9 cellular contexts compared by ENCODE assay signal in genomic region chr9:100351508-100351907, GRCh38. TPM values are rescaled to one million over a fixed set of nuclear protein-coding genes. Genes with fewer than 3 reads are reported as not detected.
DNase-seq lines count a peak whose midpoint lies in the region; FAIRE-seq and TF ChIP-seq lines count a peak whose summit lies in the region.
"Had no signal": no experiment of that assay in that cellular context is flagged by ENCODE, and none has a peak within 500 bp of the region (broad histone marks: within the 10 kb centered on the region; RNA-seq: fewer than 3 reads in every experiment).

No MANE protein-coding gene starts in this region.

- H3K27me3 ChIP-seq in Caco-2 (replicated peaks; ENCODE audit: control insufficient read depth, insufficient read depth, low read length): no peaks in the 10 kb centered on the region
- H3K27me3 ChIP-seq in endothelial cell of umbilical vein (ENCODE audit: control insufficient read depth in 2 of 2, insufficient read depth in 2 of 2, low read length in 2 of 2): no peaks in the 10 kb centered on the region
- no peaks in the 10 kb centered on the region for H3K27me3 ChIP-seq in osteoblast (ENCODE audit: insufficient read depth, low read length)

- peaks cover 21% of the 10 kb centered on the region for H3K36me3 Mint-ChIP-seq in Caco-2 (ENCODE audit: insufficient read depth, unreplicated experiment)

- H3K27me3 Mint-ChIP-seq in Caco-2 (ENCODE audit: insufficient read depth, unreplicated experiment): no peaks in the 10 kb centered on the region

- peak overlapping the region; percentile 99 for H3K4me3 ChIP-seq in Caco-2 (ENCODE audit: low read depth, low read length)
- H3K4me3 ChIP-seq in OCI-LY7 (ENCODE audit: low read depth, low read length, poor library complexity, severe bottlenecking): peak overlapping the region; percentile 91
- peak overlapping the region; percentile 47 to 89 (median 88) for H3K4me3 ChIP-seq in endothelial cell of umbilical vein (replicated peaks in 1 of 3; ENCODE audit: insufficient read depth in 1 of 3, low read depth in 1 of 3, low read length in 3 of 3)
- peak overlapping the region; percentile 92 for H3K4me3 ChIP-seq in osteoblast (ENCODE audit: insufficient read depth, low read length)

- H3K4me1 ChIP-seq in Caco-2 (peaks cover 7% of the 10 kb centered on the region; the same call in 1 of the 2 replicates), OCI-LY7 (ENCODE audit: insufficient read depth, low read length, poor library complexity, severe bottlenecking) (peaks cover 40% of the 10 kb centered on the region), endothelial cell of umbilical vein (ENCODE audit: control insufficient read depth, extremely low read depth, insufficient read depth, low read length) (peaks cover 10% of the 10 kb centered on the region), osteoblast (ENCODE audit: insufficient read depth, low read length) (peaks cover 17% of the 10 kb centered on the region)

- H3K9me2 ChIP-seq in OCI-LY7 (ENCODE audit: insufficient read depth, low read length): no peaks in the 10 kb centered on the region

- CTCF ChIA-PET in Caco-2 (lab: Charles Lee): interaction anchor here (0.9 to 1.4 kb wide), 2 partner anchors 25 to 86 kb away, joined by 3 read pairs; no protein-coding TSS in a partner anchor
- CTCF ChIA-PET in OCI-LY7 (lab: Charles Lee; ENCODE audit: unreplicated experiment): no interaction called here
- CTCF ChIA-PET in endothelial cell of umbilical vein (lab: Charles Lee): interaction anchor here (0.7 to 3.5 kb wide), 12 partner anchors 12 to 251 kb away, joined by 3 to 30 read pairs (median 4); partner anchors contain the start of gene TMEFF1

- peaks cover 13% of the 10 kb centered on the region for H3K9me3 Mint-ChIP-seq in Caco-2 (ENCODE audit: unreplicated experiment)

- H3K27ac Mint-ChIP-seq in Caco-2 (ENCODE audit: unreplicated experiment): peak overlapping the region; percentile 92

- POLR2A ChIA-PET in Caco-2 (lab: Charles Lee) (interaction anchor here (0.8 to 1.2 kb wide), 3 partner anchors 21 to 60 kb away, joined by 3 to 4 read pairs (median 3); no protein-coding TSS in a partner anchor), OCI-LY7 (lab: Charles Lee) (interaction anchor here (0.6 to 3.9 kb wide), 10 partner anchors 9 to 530 kb away, joined by 3 to 15 read pairs (median 4); partner anchors contain the start of genes MSANTD3 and NR4A3), endothelial cell of umbilical vein (lab: Charles Lee) (interaction anchor here (1.3 to 1.5 kb wide), 2 partner anchors 75 to 78 kb away, joined by 3 read pairs; partner anchors contain the start of gene MSANTD3)

- H3K4me1 Mint-ChIP-seq in Caco-2 (ENCODE audit: low read depth, unreplicated experiment): peaks cover 26% of the 10 kb centered on the region

- TF ChIP-seq CTCF in Caco-2 (IDR thresholded peaks at IDR 0.05; ENCODE audit: insufficient read depth in 1 of 2, low read depth in 1 of 2, low read length in 1 of 2, severe bottlenecking in 1 of 2, unreplicated experiment in 1 of 2): no peak
- TF ChIP-seq CTCF in OCI-LY7 (conservative IDR thresholded peaks at IDR 0.05; ENCODE audit: low read length): no peak
- no peak for TF ChIP-seq CTCF in endothelial cell of umbilical vein (IDR thresholded peaks at IDR 0.05; ENCODE audit: extremely low read depth in 1 of 2, insufficient read depth in 1 of 2, low read depth in 1 of 2, low read length in 2 of 2)
- no peak for TF ChIP-seq CTCF in osteoblast (IDR thresholded peaks at IDR 0.05; ENCODE audit: extremely low read depth, low read depth, low read length)

- H3K27ac ChIP-seq in OCI-LY7 (ENCODE audit: low read depth, low read length, poor library complexity, severe bottlenecking) (peak overlapping the region; percentile 69), endothelial cell of umbilical vein (ENCODE audit: insufficient read depth, low read depth, low read length) (peak overlapping the region; percentile 69), osteoblast (ENCODE audit: low read depth, low read length) (peak overlapping the region; percentile 80)

- FAIRE-seq in endothelial cell of umbilical vein (lab: Jason Lieb, UNC): no peak

- H4K20me1 ChIP-seq in OCI-LY7 (ENCODE audit: insufficient read depth, low read length): peaks cover 39% of the 10 kb centered on the region
- H4K20me1 ChIP-seq in endothelial cell of umbilical vein (replicated peaks; ENCODE audit: control insufficient read depth, extremely low read depth, insufficient read depth, low read length): peaks cover 2% of the 10 kb centered on the region
- peaks cover 30% of the 10 kb centered on the region for H4K20me1 ChIP-seq in osteoblast (ENCODE audit: insufficient read depth, low read length)

- peak overlapping the region; percentile 89 for H3K4me2 ChIP-seq in OCI-LY7 (ENCODE audit: low read length)
- H3K4me2 ChIP-seq in endothelial cell of umbilical vein (ENCODE audit: insufficient read depth, low read length): peak overlapping the region; percentile 84
- H3K4me2 ChIP-seq in osteoblast (ENCODE audit: insufficient read depth, low read length): peak overlapping the region; percentile 83

- no peaks in the 10 kb centered on the region for H3K9me3 ChIP-seq in Caco-2
- peaks cover 19% of the 10 kb centered on the region for H3K9me3 ChIP-seq in OCI-LY7 (ENCODE audit: low read length)
- no peaks in the 10 kb centered on the region for H3K9me3 ChIP-seq in endothelial cell of umbilical vein (replicated peaks; ENCODE audit: control insufficient read depth, insufficient read depth, low read length)
- no peaks in the 10 kb centered on the region for H3K9me3 ChIP-seq in osteoblast (ENCODE audit: low read depth, low read length)

- H3K9ac ChIP-seq in endothelial cell of umbilical vein (replicated peaks; ENCODE audit: extremely low read depth, insufficient read depth, low read length): peak overlapping the region; percentile 89

- BruUV-seq in Caco-2 (replicated peaks; lab: Mats Ljungman, UMichigan) (no TSS peak), OCI-LY7 (replicated peaks; lab: Mats Ljungman, UMichigan) (no TSS peak), endothelial cell of umbilical vein (replicated peaks; lab: Mats Ljungman, UMichigan) (no TSS peak)

- H2AFZ ChIP-seq in OCI-LY7 (ENCODE audit: low read length): no peak overlapping the region
- H2AFZ ChIP-seq in endothelial cell of umbilical vein (ENCODE audit: low read depth, low read length): peak overlapping the region; percentile 84
- peak overlapping the region; percentile 95 for H2AFZ ChIP-seq in osteoblast (ENCODE audit: low read length)

- no peak for TF ChIP-seq POLR2A in endothelial cell of umbilical vein (IDR thresholded peaks at IDR 0.05; ENCODE audit: low read depth, low read length)
- no peak for TF ChIP-seq POLR2A in erythroblast (IDR thresholded peaks at IDR 0.05; ENCODE audit: low read length)

- H3K9me1 ChIP-seq in endothelial cell of umbilical vein (replicated peaks; ENCODE audit: control insufficient read depth, extremely low read depth, insufficient read depth, low read length): no peaks in the 10 kb centered on the region

- H3K79me2 ChIP-seq in OCI-LY7 (ENCODE audit: insufficient read depth, low read depth, low read length) (peaks cover 70% of the 10 kb centered on the region), endothelial cell of umbilical vein (ENCODE audit: control insufficient read depth, insufficient read depth, low read length) (peaks cover 58% of the 10 kb centered on the region), osteoblast (ENCODE audit: insufficient read depth, low read length) (peaks cover 60% of the 10 kb centered on the region)

- no peak for DNase-seq in Caco-2
- DNase-seq in OCI-LY7 (ENCODE audit: low spot score): no peak
- no peak for DNase-seq in endothelial cell of umbilical vein (ENCODE audit: low read depth, low spot score)
- DNase-seq in osteoblast (ENCODE audit: insufficient read length, low spot score, missing footprints): peak; percentile 51
- no peak for DNase-seq in EL
- DNase-seq in erythroblast (lab: John Stamatoyannopoulos, UW): no peak
- no peak for DNase-seq in middle frontal gyrus (ENCODE audit: extremely low spot score, low spot score)
- no peak for DNase-seq in cerebellum (ENCODE audit: low spot score)
- DNase-seq: NCI-H226 had no signal

- dilution Hi-C loops in endothelial cell of umbilical vein (cut with MboI; ENCODE audit: extremely low pct_ligation_motif_present, low sequenced_read_pairs): no loop called here

- intact Hi-C loops in Caco-2 (cut with micrococcal nuclease; ENCODE audit: unreplicated experiment) (loop anchor here (5.0 kb wide), 1 partner anchor 76 kb away; the partner anchor contains the start of gene MSANTD3), OCI-LY7 (cut with micrococcal nuclease; ENCODE audit: unreplicated experiment) (loop anchor here (5.0 kb wide), 2 partner anchors 76 to 1129 kb away; partner anchors contain the start of genes ALG2, MSANTD3 and SEC61B), endothelial cell of umbilical vein (cut with micrococcal nuclease) (no loop called here)

- H3K4me3 Mint-ChIP-seq in Caco-2 (ENCODE audit: unreplicated experiment): peak overlapping the region; percentile 99

- H3K36me3 ChIP-seq in Caco-2 (ENCODE audit: control insufficient read depth, insufficient read depth, low read length): peaks cover 1% of the 10 kb centered on the region; the same call in 1 of the 2 replicates
- peaks cover 43% of the 10 kb centered on the region for H3K36me3 ChIP-seq in OCI-LY7 (ENCODE audit: insufficient read depth, low read length)
- H3K36me3 ChIP-seq in endothelial cell of umbilical vein (ENCODE audit: control insufficient read depth in 2 of 2, extremely low read depth in 1 of 2, insufficient read depth in 2 of 2, low read length in 2 of 2): peaks cover 4 to 8% of the 10 kb centered on the region in 2 experiments
- peaks cover 5% of the 10 kb centered on the region for H3K36me3 ChIP-seq in osteoblast (ENCODE audit: insufficient read depth, low read length)

TF ChIP-seq in endothelial cell of umbilical vein, 7 proteins besides CTCF, POLR2A, EP300 and RAD21:
- TF ChIP-seq GATA2 (IDR thresholded peaks at IDR 0.05; ENCODE audit: insufficient read depth, insufficient read length, low read depth, low read length): no peak
- TF ChIP-seq POLR2AphosphoS5 (IDR thresholded peaks at IDR 0.05; ENCODE audit: insufficient read depth, low read depth, low read length): no peak
- TF ChIP-seq FOS (IDR thresholded peaks at IDR 0.05; ENCODE audit: borderline replicate concordance, insufficient read depth, low read length): no peak

RNA-seq across cellular contexts. Expression of gene TEX10, which starts 1.2 kb away (rescaled TPM):
- total RNA-seq in Caco-2 (2022) (31.1 and 35.0 TPM in 2 replicates), OCI-LY7 (2022) (38.4 and 44.9 TPM in 2 replicates), endothelial cell of umbilical vein (20.5 and 21.2 TPM in 2 replicates), osteoblast (29.3 and 35.9 TPM in 2 replicates), cerebellum (35.7 TPM)
- 39.2 and 43.9 TPM in 2 replicates for total RNA-seq in OCI-LY7 (2014; rRNA removed; shearing (Covaris generic))
- polyA plus RNA-seq in endothelial cell of umbilical vein: 11.0 and 13.6 TPM in 2 replicates
- 10.5 and 11.1 TPM in 2 replicates for polyA plus RNA-seq in endothelial cell of umbilical vein (2011; cell fraction: cytosol; rRNA removed)
- 22.6 and 26.8 TPM in 2 replicates for polyA plus RNA-seq in endothelial cell of umbilical vein (2011; cell fraction: nucleus; rRNA removed)
- polyA plus RNA-seq in endothelial cell of umbilical vein (2012): 17.7 and 23.8 TPM in 2 replicates
- 17.3 and 21.1 TPM in 2 replicates for polyA minus RNA-seq in endothelial cell of umbilical vein
- polyA minus RNA-seq in endothelial cell of umbilical vein (2011; cell fraction: cytosol; rRNA and poly(A)+ RNA removed): 14.7 TPM
- 30.0 and 44.0 TPM in 2 replicates for polyA minus RNA-seq in endothelial cell of umbilical vein (2011; cell fraction: nucleus; rRNA and poly(A)+ RNA removed)
